In the genomic region with DNA sequence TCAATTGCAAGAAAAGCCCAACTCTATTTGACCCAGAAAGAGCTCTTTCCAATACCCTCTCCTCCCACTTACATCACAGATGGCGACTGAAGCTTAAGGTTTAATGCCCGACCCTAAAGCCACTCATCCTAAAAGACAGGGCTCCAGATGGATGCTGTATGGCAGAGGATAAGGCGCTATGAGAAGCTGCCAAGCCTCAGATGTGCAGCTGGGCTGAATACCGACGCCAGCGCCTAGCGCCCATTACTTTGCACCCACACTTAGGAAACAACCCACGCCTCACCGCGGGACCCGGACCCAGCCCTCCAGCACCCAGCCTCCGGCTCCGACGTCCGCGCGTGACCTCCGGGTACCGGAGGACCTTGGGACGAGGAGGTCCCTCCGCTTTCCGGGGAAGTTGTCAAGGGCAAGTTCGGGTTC, we compare ENCODE assay signal across 8 cellular contexts. TPM values are rescaled to one million over a fixed set of nuclear protein-coding genes. Genes with fewer than 3 reads are reported as not detected.
DNase-seq lines count a peak whose midpoint lies in the region; ATAC-seq and TF ChIP-seq lines count a peak whose summit lies in the region.

No MANE protein-coding gene starts in this region.

- no peaks in the 10 kb centered on the region for H3K9me3 Mint-ChIP-seq in activated T-cell treated with anti-CD3 and anti-CD28 coated beads, Interleukin-2, amount 50 U/mL, for 24 hours
- no peaks in the 10 kb centered on the region for H3K9me3 Mint-ChIP-seq in osteocyte (ENCODE audit: unreplicated experiment)

- peak overlapping the region; percentile 97 for H3K4me3 Mint-ChIP-seq in activated T-cell treated with anti-CD3 and anti-CD28 coated beads, Interleukin-2, amount 50 U/mL, for 24 hours
- H3K4me3 Mint-ChIP-seq in osteocyte (ENCODE audit: unreplicated experiment) = peak overlapping the region; percentile 95

- H3K27me3 Mint-ChIP-seq in activated T-cell treated with anti-CD3 and anti-CD28 coated beads, Interleukin-2, amount 50 U/mL, for 24 hours = no peaks in the 10 kb centered on the region
- no peaks in the 10 kb centered on the region for H3K27me3 Mint-ChIP-seq in osteocyte (ENCODE audit: unreplicated experiment)

- H3K4me3 ChIP-seq in SK-N-MC = peak overlapping the region; percentile 96
- peak overlapping the region; percentile 90 for H3K4me3 ChIP-seq in fibroblast of mammary gland (ENCODE audit: control insufficient read depth, low read depth, low read length)

- DNase-seq in activated T-cell treated with anti-CD3 and anti-CD28 coated beads, Interleukin-2, amount 50 U/mL, for 24 hours = no peak
- DNase-seq in activated T-cell treated with anti-CD3 and anti-CD28 coated beads for 4 hours (no peak), SK-N-MC (ENCODE audit: low read depth, low spot score) (no peak), fibroblast of mammary gland (ENCODE audit: low read depth) (peak; percentile 47), osteocyte (ENCODE audit: extremely low spot score, unreplicated experiment) (no peak), NCI-H774 (lab: John Stamatoyannopoulos, UW) (no peak), ureter (ENCODE audit: low spot score) (no peak)

- peak overlapping the region; percentile 84 for H3K9ac ChIP-seq in SK-N-MC (ENCODE audit: insufficient read length)

- ATAC-seq in HG03175 (IDR thresholded peaks at IDR 0.05; ENCODE audit: unreplicated experiment) = peak; percentile 13

- peak overlapping the region; percentile 98 for H3K27ac Mint-ChIP-seq in activated T-cell treated with anti-CD3 and anti-CD28 coated beads, Interleukin-2, amount 50 U/mL, for 24 hours
- peak overlapping the region; percentile 96 for H3K27ac Mint-ChIP-seq in osteocyte (ENCODE audit: unreplicated experiment)

- no peak overlapping the region for H3K27ac ChIP-seq in SK-N-MC

- H3K9me3 ChIP-seq in SK-N-MC (ENCODE audit: low read depth, low read length) = no peaks in the 10 kb centered on the region

- no peaks in the 10 kb centered on the region for H3K36me3 ChIP-seq in SK-N-MC (ENCODE audit: insufficient read depth, low read length)

- TF ChIP-seq CTCF in fibroblast of mammary gland (conservative IDR thresholded peaks at IDR 0.05; ENCODE audit: control insufficient read depth, insufficient read depth, low read depth, low read length) (no peak), osteocyte (IDR thresholded peaks at IDR 0.05) (no peak)

- H3K4me1 Mint-ChIP-seq in activated T-cell treated with anti-CD3 and anti-CD28 coated beads, Interleukin-2, amount 50 U/mL, for 24 hours (ENCODE audit: low read depth) = peaks cover 56% of the 10 kb centered on the region
- H3K4me1 Mint-ChIP-seq in osteocyte (ENCODE audit: unreplicated experiment) = peaks cover 23% of the 10 kb centered on the region

- H3K36me3 Mint-ChIP-seq in activated T-cell treated with anti-CD3 and anti-CD28 coated beads, Interleukin-2, amount 50 U/mL, for 24 hours (ENCODE audit: low read depth) = peaks cover 28% of the 10 kb centered on the region
- peaks cover 10% of the 10 kb centered on the region for H3K36me3 Mint-ChIP-seq in osteocyte (ENCODE audit: unreplicated experiment)

RNA-seq across cellular contexts. Expression of a gene that starts 0.3 kb away (rescaled TPM):
- 36.2 and 38.7 TPM in 2 replicates for total RNA-seq in osteocyte
- 42.7 TPM for total RNA-seq in ureter

RNA-seq across cellular contexts. Expression of a gene that starts 0.6 kb away (rescaled TPM):
- total RNA-seq in osteocyte (18.5 and 23.7 TPM in 2 replicates), ureter (20.7 TPM)
